In the genomic region with DNA sequence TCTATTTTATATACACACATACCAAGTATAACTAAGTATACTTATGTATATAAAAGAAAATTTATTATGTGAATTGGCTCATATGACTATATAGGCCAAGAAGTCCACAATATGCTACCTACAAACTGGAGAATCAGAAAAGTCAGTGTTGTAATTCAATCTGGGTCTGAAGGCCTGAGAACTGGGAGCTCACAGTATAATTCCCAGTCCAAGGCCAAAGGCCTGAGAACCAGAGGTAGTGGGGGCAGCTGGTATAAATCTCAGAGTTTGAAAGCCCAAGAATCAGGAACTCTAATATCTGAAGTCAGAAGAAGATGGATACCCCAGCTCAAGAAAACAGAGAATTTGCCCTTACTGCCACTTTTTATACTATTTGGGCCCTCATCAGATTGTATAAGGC, we compare ENCODE assay signal across 31 cellular contexts. TPM values are rescaled to one million over a fixed set of nuclear protein-coding genes. Genes with fewer than 3 reads are reported as not detected.
"Had no signal": no experiment of that assay in that cellular context is flagged by ENCODE, and none has a peak within 500 bp of the region (broad histone marks: within the 10 kb centered on the region; RNA-seq: fewer than 3 reads in every experiment).

No MANE protein-coding gene starts in this region.

- H3K4me1 ChIP-seq: breast epithelium, colonic mucosa, esophagus squamous epithelium, gastroesophageal sphincter had no signal

- H3K36me3 ChIP-seq: breast epithelium, cardiac muscle cell, colonic mucosa, esophagus squamous epithelium, gastroesophageal sphincter had no signal

- H3K27me3 Mint-ChIP-seq: activated CD4-positive, alpha-beta memory T cell treated with anti-CD3 and anti-CD28 coated beads, Interleukin-2, amount 10 ng/mL, durations not matched to agents 7 days and 5 days; activated T-cell treated with anti-CD3 and anti-CD28 coated beads, Interleukin-2, amount 50 U/mL, for 24 hours; brain had no signal

- H3K9me3 ChIP-seq: breast epithelium, colonic mucosa, esophagus squamous epithelium, gastroesophageal sphincter had no signal

- H3K27ac Mint-ChIP-seq: activated CD4-positive, alpha-beta memory T cell treated with anti-CD3 and anti-CD28 coated beads, Interleukin-2, amount 10 ng/mL, durations not matched to agents 7 days and 5 days; activated CD4-positive, alpha-beta T cell treated with anti-CD3 and anti-CD28 coated beads, Interleukin-2, amount 10 ng/mL, durations not matched to agents 7 days and 5 days; activated naive CD8-positive, alpha-beta T cell; activated T-cell treated with anti-CD3 and anti-CD28 coated beads, Interleukin-2, amount 50 U/mL, for 24 hours; activated T-cell treated with anti-CD3 and anti-CD28 coated beads, Interleukin-2, amount 50 U/mL, for 72 hours; brain; WTC11 had no signal

- H3K4me3 Mint-ChIP-seq: activated CD4-positive, alpha-beta memory T cell treated with anti-CD3 and anti-CD28 coated beads, Interleukin-2, amount 10 ng/mL, durations not matched to agents 7 days and 5 days; activated CD4-positive, alpha-beta T cell treated with anti-CD3 and anti-CD28 coated beads, Interleukin-2, amount 10 ng/mL, durations not matched to agents 7 days and 5 days; activated naive CD8-positive, alpha-beta T cell; activated T-cell treated with anti-CD3 and anti-CD28 coated beads, Interleukin-2, amount 50 U/mL, for 24 hours; activated T-cell treated with anti-CD3 and anti-CD28 coated beads, Interleukin-2, amount 50 U/mL, for 72 hours; brain; WTC11 had no signal

- DNase-seq: activated CD4-positive, alpha-beta memory T cell treated with anti-CD3 and anti-CD28 coated beads, Interleukin-2, amount 10 ng/mL, durations not matched to agents 7 days and 5 days; activated CD4-positive, alpha-beta T cell treated with anti-CD3 and anti-CD28 coated beads for 1 hour; activated CD4-positive, alpha-beta T cell treated with anti-CD3 and anti-CD28 coated beads for 4 hours; activated CD4-positive, alpha-beta T cell treated with anti-CD3 and anti-CD28 coated beads, Interleukin-2, amount 10 ng/mL, durations not matched to agents 7 days and 5 days; activated CD4-positive, alpha-beta T cell treated with anti-CD3 and anti-CD28 coated beads, Interleukin-2, amount 50 U/mL, for 4 hours; activated CD8-positive, alpha-beta memory T cell treated with anti-CD3 and anti-CD28 coated beads, Interleukin-2, amount 50 U/mL, for 48 hours; activated gamma-delta T cell treated with Interleukin-2 at 50 U/mL for 16 hours; activated naive CD4-positive, alpha-beta T cell treated with anti-CD3 and anti-CD28 coated beads, Interleukin-2, amount 50 U/mL, for 16 hours; activated naive CD4-positive, alpha-beta T cell treated with Interleukin-2 at 50 U/mL for 16 hours; activated T-cell treated with anti-CD3 and anti-CD28 coated beads for 4 hours; activated T-cell treated with anti-CD3 and anti-CD28 coated beads, Interleukin-2, amount 50 U/mL, for 24 hours; activated T-cell treated with anti-CD3 and anti-CD28 coated beads, Interleukin-2, amount 50 U/mL, for 72 hours; amniotic stem cell; anterior cingulate cortex; central memory CD4-positive, alpha-beta T cell; cerebellar nuclear complex; colonic mucosa; effector CD8-positive, alpha-beta T cell; esophagus squamous epithelium; foreskin melanocyte; T-helper 2 cell had no signal

- H3K27me3 ChIP-seq: breast epithelium, cardiac muscle cell, colonic mucosa, esophagus squamous epithelium, gastroesophageal sphincter had no signal

- H3K4me3 ChIP-seq: breast epithelium, cardiac muscle cell, colonic mucosa, esophagus squamous epithelium, gastroesophageal sphincter had no signal

- H3K4me1 Mint-ChIP-seq: activated CD4-positive, alpha-beta memory T cell treated with anti-CD3 and anti-CD28 coated beads, Interleukin-2, amount 10 ng/mL, durations not matched to agents 7 days and 5 days; activated CD4-positive, alpha-beta T cell treated with anti-CD3 and anti-CD28 coated beads, Interleukin-2, amount 10 ng/mL, durations not matched to agents 7 days and 5 days; brain had no signal

- H3K27ac ChIP-seq: breast epithelium, cardiac muscle cell, colonic mucosa, epithelial cell of prostate, esophagus squamous epithelium, gastroesophageal sphincter had no signal

- H3K36me3 Mint-ChIP-seq: activated naive CD8-positive, alpha-beta T cell; brain had no signal

- FAIRE-seq: endometrium, endothelial cell of umbilical vein had no signal

- ATAC-seq: activated T-cell treated with anti-CD3 and anti-CD28 coated beads, Interleukin-2, amount 50 U/mL, for 72 hours; gastroesophageal sphincter; WTC11 had no signal

- H3K9me3 Mint-ChIP-seq: activated CD4-positive, alpha-beta memory T cell treated with anti-CD3 and anti-CD28 coated beads, Interleukin-2, amount 10 ng/mL, durations not matched to agents 7 days and 5 days; activated T-cell treated with anti-CD3 and anti-CD28 coated beads, Interleukin-2, amount 50 U/mL, for 24 hours; activated T-cell treated with anti-CD3 and anti-CD28 coated beads, Interleukin-2, amount 50 U/mL, for 72 hours had no signal

RNA-seq across cellular contexts. Expression of gene TFPI, which starts 38.9 kb away (rescaled TPM):
- total RNA-seq: activated CD4-positive, alpha-beta memory T cell treated with anti-CD3 and anti-CD28 coated beads, Interleukin-2, amount 10 ng/mL, durations not matched to agents 7 days and 5 days; activated CD4-positive, alpha-beta T cell treated with anti-CD3 and anti-CD28 coated beads, Interleukin-2, amount 10 ng/mL, durations not matched to agents 7 days and 5 days; T-helper 1 cell treated with Interleukin-12 subunit alpha and Interleukin-12 subunit beta and Interleukin-4 antibody, amounts not matched to agents 30 ng/mL and 1 ng/mL, for 36 hours had no signal
